1 cellular context compared by ENCODE assay signal in the genomic region with DNA sequence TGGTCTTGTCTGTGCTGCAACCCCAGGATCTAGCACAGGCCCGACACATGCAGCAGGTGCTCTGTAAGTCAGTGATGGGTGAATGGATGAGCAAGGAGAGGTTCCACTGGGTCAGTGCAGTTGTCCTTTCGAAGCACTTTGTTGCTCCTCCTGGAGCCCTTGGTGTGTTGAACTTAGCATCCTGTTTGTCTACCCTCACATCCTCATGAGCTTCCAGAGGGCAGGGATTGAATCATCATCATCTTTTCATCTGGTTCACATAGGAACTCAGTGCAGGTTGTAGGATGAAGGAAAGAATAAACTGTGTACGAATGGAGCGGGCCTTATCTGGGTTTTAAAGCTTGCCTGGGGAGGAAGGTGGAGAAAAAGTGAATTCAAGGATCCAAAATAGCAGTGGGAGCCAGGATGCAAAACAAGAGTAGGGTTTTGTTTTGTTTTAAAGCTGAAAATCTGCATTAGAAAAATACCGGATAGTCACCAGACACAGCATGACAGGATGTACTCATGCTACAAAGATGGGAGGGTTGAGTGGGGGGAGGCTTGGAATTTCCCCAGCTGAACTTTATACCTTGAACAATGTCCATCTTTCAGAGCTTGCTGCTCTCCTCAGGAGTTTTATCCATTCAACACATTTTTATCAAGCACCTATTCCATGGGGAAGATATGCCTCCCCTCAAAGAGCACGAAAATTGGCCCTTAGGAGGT.
TF ChIP-seq lines count a peak whose summit lies in the region.

No MANE protein-coding gene starts in this region.

TF ChIP-seq in GM23338, 12 proteins besides CTCF, POLR2A, EP300 and RAD21 (continued from another document):
- TF ChIP-seq, protein P1, sequence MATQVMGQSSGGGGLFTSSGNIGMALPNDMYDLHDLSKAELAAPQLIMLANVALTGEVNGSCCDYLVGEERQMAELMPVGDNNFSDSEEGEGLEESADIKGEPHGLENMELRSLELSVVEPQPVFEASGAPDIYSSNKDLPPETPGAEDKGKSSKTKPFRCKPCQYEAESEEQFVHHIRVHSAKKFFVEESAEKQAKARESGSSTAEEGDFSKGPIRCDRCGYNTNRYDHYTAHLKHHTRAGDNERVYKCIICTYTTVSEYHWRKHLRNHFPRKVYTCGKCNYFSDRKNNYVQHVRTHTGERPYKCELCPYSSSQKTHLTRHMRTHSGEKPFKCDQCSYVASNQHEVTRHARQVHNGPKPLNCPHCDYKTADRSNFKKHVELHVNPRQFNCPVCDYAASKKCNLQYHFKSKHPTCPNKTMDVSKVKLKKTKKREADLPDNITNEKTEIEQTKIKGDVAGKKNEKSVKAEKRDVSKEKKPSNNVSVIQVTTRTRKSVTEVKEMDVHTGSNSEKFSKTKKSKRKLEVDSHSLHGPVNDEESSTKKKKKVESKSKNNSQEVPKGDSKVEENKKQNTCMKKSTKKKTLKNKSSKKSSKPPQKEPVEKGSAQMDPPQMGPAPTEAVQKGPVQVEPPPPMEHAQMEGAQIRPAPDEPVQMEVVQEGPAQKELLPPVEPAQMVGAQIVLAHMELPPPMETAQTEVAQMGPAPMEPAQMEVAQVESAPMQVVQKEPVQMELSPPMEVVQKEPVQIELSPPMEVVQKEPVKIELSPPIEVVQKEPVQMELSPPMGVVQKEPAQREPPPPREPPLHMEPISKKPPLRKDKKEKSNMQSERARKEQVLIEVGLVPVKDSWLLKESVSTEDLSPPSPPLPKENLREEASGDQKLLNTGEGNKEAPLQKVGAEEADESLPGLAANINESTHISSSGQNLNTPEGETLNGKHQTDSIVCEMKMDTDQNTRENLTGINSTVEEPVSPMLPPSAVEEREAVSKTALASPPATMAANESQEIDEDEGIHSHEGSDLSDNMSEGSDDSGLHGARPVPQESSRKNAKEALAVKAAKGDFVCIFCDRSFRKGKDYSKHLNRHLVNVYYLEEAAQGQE (IDR thresholded peaks at IDR 0.05; ENCODE audit: unreplicated experiment), result no peak
